ENCODE assay signal across 11 cellular contexts in genomic region chr18:52812834-52813233, GRCh38.
"Had no signal": no experiment of that assay in that cellular context is flagged by ENCODE, and none has a peak within 500 bp of the region (broad histone marks: within the 10 kb centered on the region; RNA-seq: fewer than 3 reads in every experiment).

No MANE protein-coding gene starts in this region.

- DNase-seq: GM23248, GOT3, H7, H9, HCEC 1CT, HFFc6 had no signal

- H2AFZ ChIP-seq: GM23248, GM23338 had no signal

- H3K9me3 ChIP-seq: HAP-1 had no signal

- H3K4me2 ChIP-seq: GM23338 had no signal

- FAIRE-seq: H1, H54 had no signal

- H3K9ac ChIP-seq: GM23248 had no signal

- H3K4me3 ChIP-seq: GM23248, GM23338, HAP-1 had no signal

- H3K4me1 ChIP-seq: HAP-1 had no signal

- H3K27ac ChIP-seq: GM23248 had no signal

- H3K36me3 ChIP-seq: HAP-1 had no signal

- ATAC-seq: GM23338, HCT116 had no signal
